Comparison of ENCODE assay signal across 9 cellular contexts in the genomic region with DNA sequence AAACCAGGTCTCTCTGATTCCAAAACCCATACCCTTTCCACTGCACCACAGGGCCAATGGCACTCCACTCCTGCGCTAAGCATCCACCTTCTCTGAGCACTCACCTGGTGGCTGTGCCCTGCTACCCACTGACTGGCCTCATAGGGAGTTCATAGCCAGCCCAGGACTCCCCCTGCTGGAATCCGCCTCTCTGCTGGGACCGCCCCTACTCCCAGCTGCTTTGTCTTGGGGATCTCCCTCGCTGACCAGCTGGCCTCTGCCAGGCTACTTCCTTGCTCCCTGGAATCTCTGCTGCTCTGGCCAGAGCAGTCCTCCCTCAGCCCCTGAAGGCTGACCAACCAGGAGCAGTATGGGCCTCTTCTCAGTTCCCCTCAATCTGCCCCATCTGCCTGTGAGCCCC.
DNase-seq lines count a peak whose midpoint lies in the region; ATAC-seq, FAIRE-seq and TF ChIP-seq lines count a peak whose summit lies in the region.
"Had no signal": no experiment of that assay in that cellular context is flagged by ENCODE, and none has a peak within 500 bp of the region (broad histone marks: within the 10 kb centered on the region; RNA-seq: fewer than 3 reads in every experiment).

No MANE protein-coding gene starts in this region.

- no peak for TF ChIP-seq EP300 in A549 (IDR thresholded peaks at IDR 0.05)
- TF ChIP-seq EP300 in transverse colon (IDR thresholded peaks at IDR 0.05; ENCODE audit: low read depth), result no peak

- intact Hi-C loops in mammary epithelial cell (cut with micrococcal nuclease), result no loop called here
- intact Hi-C loops in transverse colon (cut with DNase I; ENCODE audit: low total_unique reads), result no loop called here

- no peaks in the 10 kb centered on the region for H4K20me1 ChIP-seq in mammary epithelial cell (ENCODE audit: insufficient read depth, low read length)

- H3K4me1 ChIP-seq in A549, result no peaks in the 10 kb centered on the region
- H3K4me1 ChIP-seq in mammary epithelial cell (ENCODE audit: insufficient read depth, low read length), result peaks cover 3% of the 10 kb centered on the region
- H3K4me1 ChIP-seq in transverse colon, result no peaks in the 10 kb centered on the region

- peak overlapping the region; percentile 17 for H2AFZ ChIP-seq in mammary epithelial cell (ENCODE audit: low read depth, low read length)

- no peak overlapping the region for H3K9ac ChIP-seq in mammary epithelial cell (ENCODE audit: insufficient read depth, low read length)

- ATAC-seq in A549 (peak; percentile 83 to 97; a peak in 5 of 6 replicates), HG03139 (IDR thresholded peaks at IDR 0.05; ENCODE audit: unreplicated experiment) (peak; percentile 49)

- H3K4me3 ChIP-seq in A549, result no peak overlapping the region
- H3K4me3 ChIP-seq in mammary epithelial cell (replicated peaks in 1 of 3; ENCODE audit: insufficient read depth in 1 of 3, low read depth in 2 of 3, low read length in 3 of 3), result no peak overlapping the region
- no peak overlapping the region for H3K4me3 ChIP-seq in transverse colon

- DNase-seq in A549 (ENCODE audit: low read depth in 1 of 2, low spot score in 1 of 2) (peak in 1 of 2 experiments; percentile 11), GM19240 (ENCODE audit: insufficient read length, low spot score) (peak; percentile 11), mammary epithelial cell (no peak), nucleus accumbens (lab: John Stamatoyannopoulos, UW) (no peak), activated gamma-delta T cell treated with Interleukin-2 at 50 U/mL for 16 hours (no peak), transverse colon (no peak)
- no peak for DNase-seq in activated naive CD4-positive, alpha-beta T cell treated with anti-CD3 and anti-CD28 coated beads, Interleukin-2, amount 50 U/mL, for 16 hours
- DNase-seq: activated B cell treated with CpG ODN at 0.5 μM for 24 hours had no signal

- in situ Hi-C loops in mammary epithelial cell (cut with MboI; ENCODE audit: low sequenced_read_pairs in 2 of 2), result no loop called here
- in situ Hi-C loops in transverse colon (cut with MboI; ENCODE audit: low pct_ligation_motif_present in 1 of 4, low pct_unique_long_range_greater_than_20kb in 1 of 4, low sequenced_read_pairs in 3 of 4), result no loop called here

- dilution Hi-C loops in mammary epithelial cell (cut with HindIII; ENCODE audit: low sequenced_read_pairs), result no loop called here

- CTCF ChIA-PET in A549 (lab: Yijun Ruan, JAX) (no interaction called here), mammary epithelial cell (lab: Charles Lee; ENCODE audit: low non-redundant PET) (no interaction called here)

- FAIRE-seq in A549 (lab: Jason Lieb, UNC), result no peak

- TF ChIP-seq CTCF in A549 (IDR thresholded peaks at IDR 0.05) (no peak), mammary epithelial cell (conservative IDR thresholded peaks at IDR 0.05 in 1 of 2, IDR thresholded peaks at IDR 0.05 in 1 of 2; ENCODE audit: extremely low read depth in 1 of 2, insufficient read depth in 1 of 2, low read depth in 1 of 2, low read length in 2 of 2) (no peak), transverse colon (IDR thresholded peaks at IDR 0.05) (no peak)

- H3K79me2 ChIP-seq in mammary epithelial cell (ENCODE audit: insufficient read depth, low read length), result no peaks in the 10 kb centered on the region

- no TSS peak for BruUV-seq in mammary epithelial cell (replicated peaks; lab: Mats Ljungman, UMichigan)

- H3K27me3 ChIP-seq in mammary epithelial cell (ENCODE audit: insufficient read depth, low read length) (no peaks in the 10 kb centered on the region), transverse colon (no peaks in the 10 kb centered on the region)

- H3K27ac ChIP-seq in A549, result no peak overlapping the region
- H3K27ac ChIP-seq in mammary epithelial cell (ENCODE audit: insufficient read depth, low read depth, low read length), result no peak overlapping the region
- H3K27ac ChIP-seq in transverse colon, result no peak overlapping the region

- H3K9me3 ChIP-seq in A549 (no peaks in the 10 kb centered on the region), mammary epithelial cell (replicated peaks; ENCODE audit: insufficient read depth, low read length) (no peaks in the 10 kb centered on the region), transverse colon (no peaks in the 10 kb centered on the region)

- H3K4me2 ChIP-seq in A549 (no peak overlapping the region), mammary epithelial cell (ENCODE audit: insufficient read depth, low read depth, low read length) (no peak overlapping the region)

- TF ChIP-seq POLR2A in A549 (IDR thresholded peaks at IDR 0.05; ENCODE audit: low read length), result no peak
- TF ChIP-seq POLR2A in transverse colon (IDR thresholded peaks at IDR 0.05), result no peak

- POLR2A ChIA-PET in A549 (lab: Yijun Ruan, JAX), result no interaction called here

- WGBS in A549 (ENCODE audit: missing lambda C conversion rate), result 10% methylated on average over 2 of the region's 4 CpGs
- 97% methylated on average over 4 of the region's 4 CpGs for WGBS in mammary epithelial cell (ENCODE audit: low coverage, missing lambda C conversion rate)
- 21% methylated on average over 4 of the region's 4 CpGs; no CpG with 5 or more reads in 1 of the 2 donors for WGBS in transverse colon (ENCODE audit: low coverage in 1 of 2), 2 donors

- no peaks in the 10 kb centered on the region for H3K36me3 ChIP-seq in mammary epithelial cell (ENCODE audit: insufficient read depth, low read length)
- no peaks in the 10 kb centered on the region for H3K36me3 ChIP-seq in transverse colon

- no peak for TF ChIP-seq RAD21 in A549 (conservative IDR thresholded peaks at IDR 0.05 in 1 of 2, IDR thresholded peaks at IDR 0.05 in 1 of 2)

TF ChIP-seq in A549, 52 proteins besides CTCF, POLR2A, EP300 and RAD21:
- TF ChIP-seq JUN (IDR thresholded peaks at IDR 0.05) (no peak), BHLHE40 (IDR thresholded peaks at IDR 0.05; ENCODE audit: low read depth, low read length) (no peak), CEBPB (IDR thresholded peaks at IDR 0.05) (no peak), ZNF302 (CRISPR knock-in tag; IDR thresholded peaks at IDR 0.05) (no peak), REST (IDR thresholded peaks at IDR 0.05) (no peak)
- TF ChIP-seq, protein P1, sequence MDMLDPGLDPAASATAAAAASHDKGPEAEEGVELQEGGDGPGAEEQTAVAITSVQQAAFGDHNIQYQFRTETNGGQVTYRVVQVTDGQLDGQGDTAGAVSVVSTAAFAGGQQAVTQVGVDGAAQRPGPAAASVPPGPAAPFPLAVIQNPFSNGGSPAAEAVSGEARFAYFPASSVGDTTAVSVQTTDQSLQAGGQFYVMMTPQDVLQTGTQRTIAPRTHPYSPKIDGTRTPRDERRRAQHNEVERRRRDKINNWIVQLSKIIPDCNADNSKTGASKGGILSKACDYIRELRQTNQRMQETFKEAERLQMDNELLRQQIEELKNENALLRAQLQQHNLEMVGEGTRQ (IDR thresholded peaks at IDR 0.05), result no peak
